8 cellular contexts compared by ENCODE assay signal in the genomic region with DNA sequence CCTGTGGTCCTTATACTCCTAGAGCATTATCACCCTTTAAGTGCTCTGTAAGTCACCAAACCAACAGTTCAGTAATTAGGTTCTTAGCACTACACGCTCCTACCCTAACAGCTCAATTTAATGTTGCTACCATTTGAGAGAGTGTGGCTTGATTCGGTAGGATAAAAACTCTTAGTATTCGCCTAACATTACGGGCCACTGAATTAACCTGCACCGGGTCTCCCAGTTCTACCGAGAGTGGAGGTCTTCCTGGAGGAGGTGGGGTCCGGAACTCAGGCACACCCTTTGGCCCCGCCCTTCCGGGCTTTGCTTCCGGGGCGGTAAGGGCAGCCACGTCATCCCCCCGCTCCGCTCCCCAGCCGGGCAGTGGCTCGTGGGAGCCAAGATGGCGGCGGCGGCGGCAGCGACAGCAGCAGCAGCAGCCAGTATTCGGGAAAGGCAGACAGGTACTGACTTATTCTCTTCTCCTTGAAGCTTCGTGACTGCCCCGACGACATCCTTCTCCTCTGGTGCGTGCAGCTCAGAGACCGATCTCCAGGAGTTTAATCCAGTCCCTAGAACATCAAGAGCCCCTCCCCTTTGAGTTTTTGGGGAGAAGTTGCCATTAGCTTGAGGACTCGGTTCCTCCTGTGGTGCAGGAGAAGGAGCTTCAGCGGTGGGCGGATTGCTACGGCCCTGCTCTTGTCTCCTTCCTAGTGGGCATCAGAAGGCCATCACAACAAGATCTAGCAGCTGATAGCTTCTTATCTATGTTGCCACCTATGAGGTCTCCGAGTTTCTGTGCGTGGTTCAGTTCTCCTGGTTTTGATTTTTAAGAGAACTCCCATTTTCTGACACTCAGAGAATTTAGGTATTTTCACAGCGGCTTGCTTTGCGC. TPM values are rescaled to one million over a fixed set of nuclear protein-coding genes. Genes with fewer than 3 reads are reported as not detected.
DNase-seq lines count a peak whose midpoint lies in the region; ATAC-seq and TF ChIP-seq lines count a peak whose summit lies in the region.

A gene with protein sequence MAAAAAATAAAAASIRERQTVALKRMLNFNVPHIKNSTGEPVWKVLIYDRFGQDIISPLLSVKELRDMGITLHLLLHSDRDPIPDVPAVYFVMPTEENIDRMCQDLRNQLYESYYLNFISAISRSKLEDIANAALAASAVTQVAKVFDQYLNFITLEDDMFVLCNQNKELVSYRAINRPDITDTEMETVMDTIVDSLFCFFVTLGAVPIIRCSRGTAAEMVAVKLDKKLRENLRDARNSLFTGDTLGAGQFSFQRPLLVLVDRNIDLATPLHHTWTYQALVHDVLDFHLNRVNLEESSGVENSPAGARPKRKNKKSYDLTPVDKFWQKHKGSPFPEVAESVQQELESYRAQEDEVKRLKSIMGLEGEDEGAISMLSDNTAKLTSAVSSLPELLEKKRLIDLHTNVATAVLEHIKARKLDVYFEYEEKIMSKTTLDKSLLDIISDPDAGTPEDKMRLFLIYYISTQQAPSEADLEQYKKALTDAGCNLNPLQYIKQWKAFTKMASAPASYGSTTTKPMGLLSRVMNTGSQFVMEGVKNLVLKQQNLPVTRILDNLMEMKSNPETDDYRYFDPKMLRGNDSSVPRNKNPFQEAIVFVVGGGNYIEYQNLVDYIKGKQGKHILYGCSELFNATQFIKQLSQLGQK (plus strand): TSS at position 366 of the 877 bp plus-strand sequence. CDS start 20 bp downstream, at position 386.

- no peaks in the 10 kb centered on the region for H3K4me1 ChIP-seq in colonic mucosa

- H3K9me3 ChIP-seq in colonic mucosa = no peaks in the 10 kb centered on the region

- TF ChIP-seq CTCF in colonic mucosa (IDR thresholded peaks at IDR 0.05) = no peak

- peak within 1 kb of the TSS; percentile 68 for H3K4me3 ChIP-seq in colonic mucosa

- peak within 1 kb of the TSS; percentile 93 for H3K27ac ChIP-seq in colonic mucosa

- peak; percentile 97 for DNase-seq in Ammon's horn (ENCODE audit: low spot score)
- peak; percentile 76 for DNase-seq in GM19238 (ENCODE audit: insufficient read length, low spot score)
- DNase-seq in NCI-H524 treated with DMSO at 0.1 percent for 48 hours (lab: John Stamatoyannopoulos, UW) = peak; percentile 91
- peak; percentile 96 for DNase-seq in activated CD4-positive, alpha-beta T cell treated with anti-CD3 and anti-CD28 coated beads for 48 hours
- DNase-seq in colonic mucosa = peak; percentile 97
- DNase-seq in kidney tubule cell (ENCODE audit: low spot score) = peak; percentile 92
- peak; percentile 87 to 88 for DNase-seq in stimulated activated CD4-positive, alpha-beta T cell treated with anti-CD3 and anti-CD28 coated beads, Interleukin-1b, Interleukin-23, amount 100 ng/mL, for 4 hours (ENCODE audit: low read depth in 2 of 2)

- ATAC-seq in HG03442 (IDR thresholded peaks at IDR 0.05; ENCODE audit: unreplicated experiment) = peak; percentile 91

- intact Hi-C loops in colonic mucosa (cut with DNase I) = no loop called here

- H3K9ac ChIP-seq in colonic mucosa (ENCODE audit: low read depth in 2 of 2, low read length in 2 of 2) = peak within 1 kb of the TSS; percentile 84 to 88

- no peaks in the 10 kb centered on the region for H3K27me3 ChIP-seq in colonic mucosa

- no peaks in the 10 kb centered on the region for H3K36me3 ChIP-seq in colonic mucosa

RNA-seq across cellular contexts. Expression of the gene that starts here (rescaled TPM):
- 10 to 100 TPM; 70.2 to 78.7 TPM for total RNA-seq in colonic mucosa

Comparison
In these comparisons a context has a peak if more than half of its experiments do, and no peak if none do; other contexts are left out.
1. Peak in every context shown above with its lines: DNase-seq, ATAC-seq, H3K4me3 ChIP-seq and H3K27ac ChIP-seq.